ENCODE assay signal across 25 cellular contexts in genomic region chr20:51508158-51508557, GRCh38. TPM values are rescaled to one million over a fixed set of nuclear protein-coding genes. Genes with fewer than 3 reads are reported as not detected.
"Had no signal": no experiment of that assay in that cellular context is flagged by ENCODE, and none has a peak within 500 bp of the region (broad histone marks: within the 10 kb centered on the region; RNA-seq: fewer than 3 reads in every experiment).

No MANE protein-coding gene starts in this region.

- FAIRE-seq: bronchial epithelial cell, islet of Langerhans had no signal

- H3K4me3 Mint-ChIP-seq: activated B cell treated with CpG ODN at 0.5 μM for 24 hours; activated CD4-positive, alpha-beta T cell treated with anti-CD3 and anti-CD28 coated beads for 36 hours; activated naive CD8-positive, alpha-beta T cell; activated T-helper 1 cell treated with anti-CD3 and anti-CD28 coated beads, Interleukin-12 subunit alpha, Interleukin-12 subunit beta, Interleukin-2, Interleukin-4 antibody, amounts not matched to agents 30 ng/mL and 10 ng/mL and 1 ng/mL, durations not matched to agents 14 hours and 24 hours and 36 hours; mesothelial cell of epicardium; nephron; stimulated activated naive B cell treated with anti-CD40 and anti-IgM and Interleukin-4, amounts not matched to agents 10 μg/mL and 1 μg/mL and 100 μg/mL, for 72 hours; T-helper 1 cell treated with Interleukin-12 subunit alpha and Interleukin-12 subunit beta and Interleukin-4 antibody, amounts not matched to agents 30 μg/mL and 1 μg/mL, for 36 hours had no signal

- H3K27me3 ChIP-seq: gastroesophageal sphincter, right lobe of liver, thyroid gland had no signal

- H3K79me2 ChIP-seq: parathyroid adenoma had no signal

- H3K4me3 ChIP-seq: coronary artery, gastroesophageal sphincter, right lobe of liver, skin epidermis, thyroid gland had no signal

- H2AFZ ChIP-seq: parathyroid adenoma had no signal

- H3K9me3 ChIP-seq: gastroesophageal sphincter, right lobe of liver, thyroid gland had no signal

- H3K36me3 ChIP-seq: right lobe of liver, thyroid gland had no signal

- H3K27ac ChIP-seq: coronary artery, epithelial cell of prostate, gastroesophageal sphincter, parathyroid adenoma, right lobe of liver, skin epidermis had no signal

- DNase-seq: activated B cell treated with CpG ODN at 0.5 μM for 24 hours; activated CD4-positive, alpha-beta T cell treated with anti-CD3 and anti-CD28 coated beads for 36 hours; activated CD4-positive, alpha-beta T cell treated with anti-CD3 and anti-CD28 coated beads, Interleukin-2, amount 50 U/mL, for 4 hours; amniotic stem cell; cerebellar nuclear complex; hypothalamus; left ventricle myocardium superior; mammary epithelial cell; nucleus accumbens; right lobe of liver; stimulated activated CD4-positive, alpha-beta T cell treated with anti-CD3 and anti-CD28 coated beads, Interleukin-2, amount 100 ng/mL, for 24 hours; stimulated activated naive B cell treated with anti-CD40 and anti-IgM and Interleukin-4, amounts not matched to agents 10 μg/mL and 1 μg/mL and 100 μg/mL, for 72 hours; thyroid gland had no signal

- H3K9ac ChIP-seq: parathyroid adenoma had no signal

- H3K27me3 Mint-ChIP-seq: activated B cell treated with CpG ODN at 0.5 μM for 24 hours; activated CD4-positive, alpha-beta T cell treated with anti-CD3 and anti-CD28 coated beads for 36 hours; activated naive CD8-positive, alpha-beta T cell; stimulated activated naive B cell treated with anti-CD40 and anti-IgM and Interleukin-4, amounts not matched to agents 10 μg/mL and 1 μg/mL and 100 μg/mL, for 72 hours had no signal

- H3K4me1 ChIP-seq: gastroesophageal sphincter, right lobe of liver had no signal

- H3K27ac Mint-ChIP-seq: activated B cell treated with CpG ODN at 0.5 μM for 24 hours; activated CD4-positive, alpha-beta T cell treated with anti-CD3 and anti-CD28 coated beads for 36 hours had no signal

- ATAC-seq: activated CD4-positive, alpha-beta T cell treated with anti-CD3 and anti-CD28 coated beads for 36 hours; gastroesophageal sphincter; left ventricle myocardium superior; stimulated activated naive B cell treated with anti-CD40 and anti-IgM and Interleukin-4, amounts not matched to agents 10 μg/mL and 1 μg/mL and 100 μg/mL, for 72 hours had no signal

- H3K9me3 Mint-ChIP-seq: activated B cell treated with CpG ODN at 0.5 μM for 24 hours; activated T-helper 1 cell treated with anti-CD3 and anti-CD28 coated beads, Interleukin-12 subunit alpha, Interleukin-12 subunit beta, Interleukin-2, Interleukin-4 antibody, amounts not matched to agents 30 ng/mL and 10 ng/mL and 1 ng/mL, durations not matched to agents 14 hours and 24 hours and 36 hours; mesothelial cell of epicardium; nephron; stimulated activated naive B cell treated with anti-CD40 and anti-IgM and Interleukin-4, amounts not matched to agents 10 μg/mL and 1 μg/mL and 100 μg/mL, for 72 hours; T-helper 1 cell treated with Interleukin-12 subunit alpha and Interleukin-12 subunit beta and Interleukin-4 antibody, amounts not matched to agents 30 μg/mL and 1 μg/mL, for 36 hours had no signal

RNA-seq across cellular contexts. Expression of gene NFATC2, which starts 34.4 kb away (rescaled TPM):
- total RNA-seq: bronchial epithelial cell had no signal
